11 cellular contexts compared by ENCODE assay signal in the genomic region with DNA sequence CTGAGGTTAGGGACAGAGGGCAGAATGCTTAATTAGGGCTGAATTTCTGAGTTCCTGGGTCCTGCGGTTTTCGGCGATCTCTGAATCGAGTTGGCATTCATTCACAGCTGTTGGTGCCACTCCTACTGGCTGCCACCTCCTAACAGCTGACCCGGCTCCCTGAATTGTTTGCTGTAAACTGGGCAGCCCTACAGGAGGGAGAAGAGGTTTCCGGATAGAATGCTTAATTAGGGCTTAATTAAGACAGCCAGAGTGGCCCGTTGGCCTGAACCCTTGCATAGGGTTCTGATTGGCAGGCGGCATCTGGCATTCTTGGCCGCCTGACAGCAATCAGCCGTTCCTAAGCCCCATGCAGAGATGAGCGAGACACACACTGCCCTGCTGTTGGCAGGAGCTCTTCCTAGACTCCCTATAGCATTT. TPM values are rescaled to one million over a fixed set of nuclear protein-coding genes. Genes with fewer than 3 reads are reported as not detected.
DNase-seq lines count a peak whose midpoint lies in the region; ATAC-seq and TF ChIP-seq lines count a peak whose summit lies in the region.
"Had no signal": no experiment of that assay in that cellular context is flagged by ENCODE, and none has a peak within 500 bp of the region (broad histone marks: within the 10 kb centered on the region; RNA-seq: fewer than 3 reads in every experiment).

No MANE protein-coding gene starts in this region.

- no peaks in the 10 kb centered on the region for H3K36me3 Mint-ChIP-seq in activated naive CD8-positive, alpha-beta T cell treated with anti-CD3 and anti-CD28 coated beads for 36 hours

- H3K9me3 Mint-ChIP-seq in activated naive CD8-positive, alpha-beta T cell treated with anti-CD3 and anti-CD28 coated beads for 36 hours, result no peaks in the 10 kb centered on the region
- H3K9me3 Mint-ChIP-seq: activated T-cell treated with anti-CD3 and anti-CD28 coated beads, Interleukin-2, amount 50 U/mL, for 4 hours had no signal

- no peak overlapping the region for H3K4me3 Mint-ChIP-seq in activated naive CD8-positive, alpha-beta T cell treated with anti-CD3 and anti-CD28 coated beads for 36 hours
- H3K4me3 Mint-ChIP-seq: activated T-cell treated with anti-CD3 and anti-CD28 coated beads, Interleukin-2, amount 50 U/mL, for 4 hours had no signal

- no peak overlapping the region for H3K27ac Mint-ChIP-seq in activated naive CD8-positive, alpha-beta T cell treated with anti-CD3 and anti-CD28 coated beads for 36 hours

- H3K27me3 Mint-ChIP-seq in activated naive CD8-positive, alpha-beta T cell treated with anti-CD3 and anti-CD28 coated beads for 36 hours, result peaks cover 12% of the 10 kb centered on the region

- H3K4me1 Mint-ChIP-seq in activated naive CD8-positive, alpha-beta T cell treated with anti-CD3 and anti-CD28 coated beads for 36 hours, result no peaks in the 10 kb centered on the region

- DNase-seq in Ammon's horn (ENCODE audit: low spot score), result peak; percentile 85
- peak; percentile 99 for DNase-seq in NCI-H1694 (lab: John Stamatoyannopoulos, UW)
- DNase-seq in medulla oblongata (ENCODE audit: extremely low spot score), result peak; percentile 66
- no peak for DNase-seq in activated naive CD8-positive, alpha-beta T cell treated with anti-CD3 and anti-CD28 coated beads for 36 hours
- DNase-seq in central memory CD4-positive, alpha-beta T cell, result no peak
- DNase-seq: activated T-cell treated with anti-CD3 and anti-CD28 coated beads, Interleukin-2, amount 50 U/mL, for 4 hours; MM.1S had no signal

- peak; percentile 74; the same call in 2 of the 3 replicates for ATAC-seq in SK-N-SH treated with all-trans-retinoic acid at 6 μM for 48 hours
- ATAC-seq in GM19351 (IDR thresholded peaks at IDR 0.05; ENCODE audit: unreplicated experiment), result no peak
- no peak for ATAC-seq in HG03159 (IDR thresholded peaks at IDR 0.05; ENCODE audit: unreplicated experiment)
- ATAC-seq: activated T-cell treated with anti-CD3 and anti-CD28 coated beads, Interleukin-2, amount 50 U/mL, for 4 hours had no signal

TF ChIP-seq in SK-N-SH treated with all-trans-retinoic acid at 6 μM for 48 hours, 23 proteins besides CTCF, POLR2A, EP300 and RAD21:
- TF ChIP-seq TCF4 (CRISPR knock-in tag; IDR thresholded peaks at IDR 0.05; ENCODE audit: borderline replicate concordance), result 0 out of 2 replicates have a peak, but pooled peaks have one; percentile 26
- no peak for TF ChIP-seq ISL1 (CRISPR knock-in tag; IDR thresholded peaks at IDR 0.05)
- TF ChIP-seq ESRRG (CRISPR knock-in tag; IDR thresholded peaks at IDR 0.05), result no peak

RNA-seq across cellular contexts. Expression of gene FRMPD1, which starts 25.7 kb away (rescaled TPM):
- total RNA-seq in activated naive CD8-positive, alpha-beta T cell treated with anti-CD3 and anti-CD28 coated beads for 36 hours, result not detected
- total RNA-seq: pulmonary artery endothelial cell had no signal

Comparison
In these comparisons a context has a peak if more than half of its experiments do, and no peak if none do; other contexts are left out.
1. DNase-seq: peak in Ammon's horn (single experiment), NCI-H1694 (single experiment) and medulla oblongata (single experiment); none in activated naive CD8-positive, alpha-beta T cell treated with anti-CD3 and anti-CD28 coated beads for 36 hours (single experiment) and central memory CD4-positive, alpha-beta T cell (single experiment).